In genomic region chr10:78550716-78551115, GRCh38 we compare ENCODE assay signal across 17 cellular contexts.
DNase-seq lines count a peak whose midpoint lies in the region; ATAC-seq and TF ChIP-seq lines count a peak whose summit lies in the region.
"Had no signal": no experiment of that assay in that cellular context is flagged by ENCODE, and none has a peak within 500 bp of the region (broad histone marks: within the 10 kb centered on the region; RNA-seq: fewer than 3 reads in every experiment).

No MANE protein-coding gene starts in this region.

- no peaks in the 10 kb centered on the region for H3K36me3 ChIP-seq in iPS-18a (ENCODE audit: control insufficient read depth, low read depth, low read length)
- H3K36me3 ChIP-seq in colonic mucosa, result no peaks in the 10 kb centered on the region
- H3K36me3 ChIP-seq: MG63, Peyer's patch had no signal

- no peak overlapping the region for H2BK20ac ChIP-seq in H9 (ENCODE audit: low read depth, low read length, poor library complexity, severe bottlenecking)

- H3K9me3 ChIP-seq in H9 (ENCODE audit: control insufficient read depth, low read depth, low read length) (no peaks in the 10 kb centered on the region), iPS-18a (ENCODE audit: control insufficient read depth, low read depth, low read length) (no peaks in the 10 kb centered on the region), colonic mucosa (no peaks in the 10 kb centered on the region)
- H3K9me3 ChIP-seq: MG63, Peyer's patch had no signal

- no peak overlapping the region for H3K4ac ChIP-seq in H9 (ENCODE audit: low read depth, low read length)

- no peaks in the 10 kb centered on the region for H3K23me2 ChIP-seq in H9 (ENCODE audit: insufficient read length, low read depth, low read length, poor library complexity, severe bottlenecking)

- H3K27ac Mint-ChIP-seq in H9, result peak overlapping the region in 2 of 3 experiments; percentile 40 to 93; a peak in 1 of 7 replicates
- peak overlapping the region; percentile 49 for H3K27ac Mint-ChIP-seq in progenitor cell of endocrine pancreas

- TF ChIP-seq CTCF in H9 (conservative IDR thresholded peaks at IDR 0.05), result no peak
- TF ChIP-seq CTCF in progenitor cell of endocrine pancreas (IDR thresholded peaks at IDR 0.05; ENCODE audit: unreplicated experiment), result no peak
- no peak for TF ChIP-seq CTCF in colonic mucosa (IDR thresholded peaks at IDR 0.05)

- H3K79me2 ChIP-seq in H9 (ENCODE audit: insufficient read depth, low read length), result no peaks in the 10 kb centered on the region

- no CpG with 5 or more reads among the region's 4 CpGs for WGBS in H9 (ENCODE audit: extremely low coverage, insufficient read length, low lambda C conversion rate)

- H3K27ac ChIP-seq in H9 (ENCODE audit: insufficient read length, low read depth, low read length) (no peak overlapping the region), iPS-18a (ENCODE audit: low read length) (peak overlapping the region; percentile 54), colonic mucosa (no peak overlapping the region)
- H3K27ac ChIP-seq: SK-N-MC had no signal

- no peak overlapping the region for H2BK15ac ChIP-seq in H9 (ENCODE audit: low read depth, low read length)

- no peak overlapping the region for H3K9ac ChIP-seq in H9 (ENCODE audit: extremely low read depth, insufficient read length, low read length)
- peak overlapping the region; percentile 47 for H3K9ac ChIP-seq in iPS-18a (ENCODE audit: low read length)
- H3K9ac ChIP-seq in colonic mucosa (ENCODE audit: low read depth in 2 of 2, low read length in 2 of 2), result no peak overlapping the region

- no peak overlapping the region for H4K91ac ChIP-seq in H9 (ENCODE audit: insufficient read length, low read depth, low read length)

- H2BK5ac ChIP-seq in H9 (ENCODE audit: insufficient read length, low read length), result no peak overlapping the region

- in situ Hi-C loops in SK-MEL-5 (cut with HindIII; ENCODE audit: low pct_unique_long_range_greater_than_20kb, low sequenced_read_pairs), result no loop called here

- H3K14ac ChIP-seq in H9 (ENCODE audit: insufficient read depth, low read length), result no peak overlapping the region

- H3K4me3 ChIP-seq in iPS-18a (ENCODE audit: low read length) (peak overlapping the region; percentile 15), colonic mucosa (no peak overlapping the region)
- H3K4me3 ChIP-seq: MG63, Peyer's patch, SK-N-MC had no signal

- intact Hi-C loops in colonic mucosa (cut with DNase I), result no loop called here
- intact Hi-C loops in Right ventricle myocardium inferior (cut with DNase I), result no loop called here

- H3K9me3 Mint-ChIP-seq in H9 (peaks cover 0 to 2% of the 10 kb centered on the region in 2 experiments; a peak in 1 of 5 replicates), progenitor cell of endocrine pancreas (ENCODE audit: low read depth) (peaks cover 5% of the 10 kb centered on the region)

- H3K27me3 Mint-ChIP-seq in H9 (ENCODE audit: low read depth), result peaks cover 37% of the 10 kb centered on the region
- peaks cover 26% of the 10 kb centered on the region for H3K27me3 Mint-ChIP-seq in progenitor cell of endocrine pancreas

- H3K36me3 Mint-ChIP-seq in H9 (ENCODE audit: insufficient read depth in 1 of 3, low read depth in 3 of 3) (no peaks in the 10 kb centered on the region), progenitor cell of endocrine pancreas (ENCODE audit: insufficient read depth) (no peaks in the 10 kb centered on the region)

- no peak overlapping the region for H4K8ac ChIP-seq in H9 (replicated peaks; ENCODE audit: insufficient read length, low read depth, low read length)

- no peak overlapping the region for H3K56ac ChIP-seq in H9 (ENCODE audit: insufficient read length, low read depth, low read length)

- H3K79me1 ChIP-seq in H9 (ENCODE audit: insufficient read depth, low read depth, low read length, poor library complexity, severe bottlenecking), result no peaks in the 10 kb centered on the region

- no peaks in the 10 kb centered on the region for H4K20me1 ChIP-seq in H9 (ENCODE audit: control insufficient read depth, insufficient read depth, insufficient read length)

- H2BK120ac ChIP-seq in H9 (ENCODE audit: low read depth, low read length, poor library complexity, severe bottlenecking), result no peak overlapping the region

- H2AK5ac ChIP-seq in H9 (ENCODE audit: insufficient read length, low read length), result no peak overlapping the region

- no peak for ATAC-seq in Right ventricle myocardium inferior
- ATAC-seq: HCT116 had no signal

- H3T11ph ChIP-seq in H9 (ENCODE audit: low read length), result no peak overlapping the region

- no peak overlapping the region for H2BK12ac ChIP-seq in H9 (ENCODE audit: insufficient read length, low read depth, low read length)

- no peak overlapping the region for H3K18ac ChIP-seq in H9 (ENCODE audit: insufficient read length, low read depth, low read length)

- H3K27me3 ChIP-seq in H9 (ENCODE audit: insufficient read depth, low read length) (no peaks in the 10 kb centered on the region), iPS-18a (ENCODE audit: control insufficient read depth, insufficient read depth, low read length) (peaks cover 16% of the 10 kb centered on the region), colonic mucosa (no peaks in the 10 kb centered on the region)
- H3K27me3 ChIP-seq: MG63, Peyer's patch had no signal

- no peak overlapping the region for H4K5ac ChIP-seq in H9 (ENCODE audit: insufficient read length, low read depth, low read length)

- H3K4me1 Mint-ChIP-seq in H9, result peaks cover 44 to 46% of the 10 kb centered on the region in 2 experiments
- peaks cover 6% of the 10 kb centered on the region for H3K4me1 Mint-ChIP-seq in progenitor cell of endocrine pancreas (ENCODE audit: low read depth)

- no peak overlapping the region for H2AFZ ChIP-seq in H9 (ENCODE audit: low read length)

- DNase-seq in H9, result no peak
- DNase-seq in SK-MEL-5 (ENCODE audit: low read depth, low spot score), result peak; percentile 1
- DNase-seq in progenitor cell of endocrine pancreas (ENCODE audit: low spot score, unreplicated experiment), result no peak
- no peak for DNase-seq in colonic mucosa
- DNase-seq in Right ventricle myocardium inferior (ENCODE audit: missing footprints), result no peak
- no peak for DNase-seq in D341Med (ENCODE audit: low spot score)
- DNase-seq in globus pallidus (ENCODE audit: low spot score), result no peak
- DNase-seq: C1 segment of cervical spinal cord, IMR-90, Karpas-422, MG63, NCI-H1048, NCI-H1930 had no signal

- no peak overlapping the region for H3K4me2 ChIP-seq in H9 (ENCODE audit: insufficient read depth, insufficient read length, low read length)

- H3K23ac ChIP-seq in H9 (ENCODE audit: insufficient read length, low read depth, low read length), result no peak overlapping the region

- H3K4me3 Mint-ChIP-seq in H9 (peak overlapping the region in 1 of 2 experiments; percentile 32; a peak in 1 of 5 replicates), progenitor cell of endocrine pancreas (ENCODE audit: low read depth) (no peak overlapping the region)

- H3K4me1 ChIP-seq in H9 (ENCODE audit: insufficient read depth, low read length), result peaks cover 20% of the 10 kb centered on the region; the same call in 1 of the 2 replicates
- peaks cover 31% of the 10 kb centered on the region for H3K4me1 ChIP-seq in iPS-18a (ENCODE audit: control insufficient read depth, low read depth, low read length)
- H3K4me1 ChIP-seq in colonic mucosa, result peaks cover 3% of the 10 kb centered on the region
